2 cellular contexts compared by ENCODE assay signal in the genomic region with DNA sequence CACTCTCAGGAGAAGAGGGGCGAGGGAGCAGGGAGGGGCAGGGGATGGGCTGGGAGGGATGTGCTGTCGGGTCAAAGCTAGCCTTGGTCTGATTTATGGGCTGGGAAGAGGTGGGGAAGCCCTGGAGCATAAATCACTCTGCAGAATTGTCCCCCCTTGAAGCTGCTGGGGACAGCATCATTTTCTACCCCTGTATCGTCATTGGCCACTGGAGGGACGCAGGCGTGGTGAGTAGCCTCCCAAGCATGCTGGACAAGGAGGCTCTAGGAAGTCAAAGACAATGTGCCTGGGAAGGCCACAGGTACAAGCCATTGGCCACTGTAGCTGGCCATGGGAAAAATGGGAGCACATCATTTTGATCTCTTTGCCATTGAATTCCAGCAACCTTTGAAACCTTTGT.
TF ChIP-seq lines count a peak whose summit lies in the region.

No MANE protein-coding gene starts in this region.

TF ChIP-seq in HCT116, 20 proteins besides CTCF, POLR2A, EP300 and RAD21:
- TF ChIP-seq FOSL1 (IDR thresholded peaks at IDR 0.05; ENCODE audit: low read depth), result no peak
- no peak for TF ChIP-seq YY1 (IDR thresholded peaks at IDR 0.05; ENCODE audit: extremely low read depth, insufficient replicate concordance, low read depth, low read length)
- TF ChIP-seq, protein P1, sequence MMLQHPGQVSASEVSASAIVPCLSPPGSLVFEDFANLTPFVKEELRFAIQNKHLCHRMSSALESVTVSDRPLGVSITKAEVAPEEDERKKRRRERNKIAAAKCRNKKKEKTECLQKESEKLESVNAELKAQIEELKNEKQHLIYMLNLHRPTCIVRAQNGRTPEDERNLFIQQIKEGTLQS (IDR thresholded peaks at IDR 0.05), result no peak
- no peak for TF ChIP-seq CBX3 (IDR thresholded peaks at IDR 0.05; ENCODE audit: low read depth)
- no peak for TF ChIP-seq REST (IDR thresholded peaks at IDR 0.05; ENCODE audit: low read depth)
- no peak for TF ChIP-seq TCF7L2 (IDR thresholded peaks at IDR 0.05; ENCODE audit: borderline replicate concordance, extremely low read depth, insufficient read depth, insufficient read length)
- TF ChIP-seq EGR1 (IDR thresholded peaks at IDR 0.05; ENCODE audit: low read depth), result no peak
- no peak for TF ChIP-seq ZNF274 (IDR thresholded peaks at IDR 0.05; ENCODE audit: low read depth, low read length)
- TF ChIP-seq ZFX (IDR thresholded peaks at IDR 0.05), result no peak
- TF ChIP-seq CEBPB (IDR thresholded peaks at IDR 0.05; ENCODE audit: low read depth), result no peak
- TF ChIP-seq SIN3A (IDR thresholded peaks at IDR 0.05; ENCODE audit: low read depth), result no peak
- TF ChIP-seq ELF1 (IDR thresholded peaks at IDR 0.05; ENCODE audit: borderline replicate concordance, low read depth), result no peak
- TF ChIP-seq, protein P2, sequence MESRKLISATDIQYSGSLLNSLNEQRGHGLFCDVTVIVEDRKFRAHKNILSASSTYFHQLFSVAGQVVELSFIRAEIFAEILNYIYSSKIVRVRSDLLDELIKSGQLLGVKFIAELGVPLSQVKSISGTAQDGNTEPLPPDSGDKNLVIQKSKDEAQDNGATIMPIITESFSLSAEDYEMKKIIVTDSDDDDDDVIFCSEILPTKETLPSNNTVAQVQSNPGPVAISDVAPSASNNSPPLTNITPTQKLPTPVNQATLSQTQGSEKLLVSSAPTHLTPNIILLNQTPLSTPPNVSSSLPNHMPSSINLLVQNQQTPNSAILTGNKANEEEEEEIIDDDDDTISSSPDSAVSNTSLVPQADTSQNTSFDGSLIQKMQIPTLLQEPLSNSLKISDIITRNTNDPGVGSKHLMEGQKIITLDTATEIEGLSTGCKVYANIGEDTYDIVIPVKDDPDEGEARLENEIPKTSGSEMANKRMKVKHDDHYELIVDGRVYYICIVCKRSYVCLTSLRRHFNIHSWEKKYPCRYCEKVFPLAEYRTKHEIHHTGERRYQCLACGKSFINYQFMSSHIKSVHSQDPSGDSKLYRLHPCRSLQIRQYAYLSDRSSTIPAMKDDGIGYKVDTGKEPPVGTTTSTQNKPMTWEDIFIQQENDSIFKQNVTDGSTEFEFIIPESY (IDR thresholded peaks at IDR 0.05; ENCODE audit: extremely low read depth, insufficient replicate concordance, low read length), result no peak
- TF ChIP-seq SRF (IDR thresholded peaks at IDR 0.05; ENCODE audit: low read depth), result no peak
- TF ChIP-seq SP1 (IDR thresholded peaks at IDR 0.05; ENCODE audit: low read depth), result no peak
- no peak for TF ChIP-seq POLR2AphosphoS5 (IDR thresholded peaks at IDR 0.05; ENCODE audit: low read depth, low read length)
- no peak for TF ChIP-seq EZH2 (IDR thresholded peaks at IDR 0.05)
- TF ChIP-seq EZH2phosphoT487 (IDR thresholded peaks at IDR 0.05; ENCODE audit: borderline replicate concordance), result no peak

TF ChIP-seq in SK-N-SH, 30 proteins besides CTCF, POLR2A, EP300 and RAD21:
- TF ChIP-seq FOXM1 (IDR thresholded peaks at IDR 0.05; ENCODE audit: low read depth) (no peak), TAF1 (IDR thresholded peaks at IDR 0.05; ENCODE audit: borderline replicate concordance, low read depth, low read length) (no peak), FOXJ3 (CRISPR knock-in tag; IDR thresholded peaks at IDR 0.05) (no peak), MXI1 (IDR thresholded peaks at IDR 0.05; ENCODE audit: low read depth, low read length) (no peak), RXRA (IDR thresholded peaks at IDR 0.05; ENCODE audit: borderline replicate concordance, low read depth) (no peak), SMC3 (IDR thresholded peaks at IDR 0.05; ENCODE audit: low read depth, low read length) (no peak), MAX (IDR thresholded peaks at IDR 0.05; ENCODE audit: low read depth) (no peak), GABPA (IDR thresholded peaks at IDR 0.05; ENCODE audit: low read depth) (no peak), NFIC (IDR thresholded peaks at IDR 0.05; ENCODE audit: borderline replicate concordance) (no peak), CHD2 (IDR thresholded peaks at IDR 0.05; ENCODE audit: low read length, partially characterized antibody) (no peak), POLR2AphosphoS5 (IDR thresholded peaks at IDR 0.05; ENCODE audit: low read depth, low read length) (no peak), MEF2A (IDR thresholded peaks at IDR 0.05; ENCODE audit: borderline replicate concordance, low read depth) (no peak)
- TF ChIP-seq, protein P3, sequence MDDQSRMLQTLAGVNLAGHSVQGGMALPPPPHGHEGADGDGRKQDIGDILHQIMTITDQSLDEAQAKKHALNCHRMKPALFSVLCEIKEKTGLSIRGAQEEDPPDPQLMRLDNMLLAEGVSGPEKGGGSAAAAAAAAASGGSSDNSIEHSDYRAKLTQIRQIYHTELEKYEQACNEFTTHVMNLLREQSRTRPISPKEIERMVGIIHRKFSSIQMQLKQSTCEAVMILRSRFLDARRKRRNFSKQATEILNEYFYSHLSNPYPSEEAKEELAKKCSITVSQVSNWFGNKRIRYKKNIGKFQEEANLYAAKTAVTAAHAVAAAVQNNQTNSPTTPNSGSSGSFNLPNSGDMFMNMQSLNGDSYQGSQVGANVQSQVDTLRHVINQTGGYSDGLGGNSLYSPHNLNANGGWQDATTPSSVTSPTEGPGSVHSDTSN (IDR thresholded peaks at IDR 0.05), result no peak
